24 cellular contexts compared by ENCODE assay signal in genomic region chr4:8128096-8128856, GRCh38. TPM values are rescaled to one million over a fixed set of nuclear protein-coding genes. Genes with fewer than 3 reads are reported as not detected.
DNase-seq lines count a peak whose midpoint lies in the region; ATAC-seq, FAIRE-seq and TF ChIP-seq lines count a peak whose summit lies in the region.
"Had no signal": no experiment of that assay in that cellular context is flagged by ENCODE, and none has a peak within 500 bp of the region (broad histone marks: within the 10 kb centered on the region; RNA-seq: fewer than 3 reads in every experiment).

No MANE protein-coding gene starts in this region.

- FAIRE-seq in frontal cortex (lab: Jason Lieb, UNC) = no peak
- FAIRE-seq: D721Med had no signal

- H3K36me3 ChIP-seq in iPS-20b (ENCODE audit: insufficient read depth, low read depth, low read length) (no peaks in the 10 kb centered on the region), skeletal muscle tissue (ENCODE audit: control insufficient read depth in 3 of 3, insufficient read depth in 3 of 3, low read length in 3 of 3) (peaks cover 8 to 16% (median 13%) of the 10 kb centered on the region in 3 donors), breast epithelium (no peaks in the 10 kb centered on the region), MG63 (no peaks in the 10 kb centered on the region)
- H3K36me3 ChIP-seq: gastroesophageal sphincter, thoracic aorta had no signal

- intact Hi-C loops in Right ventricle myocardium inferior (cut with DNase I) (no loop called here), cardiac septum (cut with DNase I) (no loop called here), breast epithelium (cut with DNase I; ENCODE audit: low total_unique reads) (no loop called here)

- H3K4me3 ChIP-seq in iPS-20b (ENCODE audit: low read length) (no peak overlapping the region), skeletal muscle tissue (ENCODE audit: low read length in 3 of 3) (peak overlapping the region in 2 of 3 donors; percentile 6 to 41), breast epithelium (no peak overlapping the region), MG63 (no peak overlapping the region)
- H3K4me3 ChIP-seq: gastroesophageal sphincter, thoracic aorta had no signal

- peaks cover 4% of the 10 kb centered on the region; the same call in 1 of the 2 replicates for H3K4me1 ChIP-seq in iPS-20b (ENCODE audit: insufficient read depth, low read length)
- peaks cover 47 to 77% (median 66%) of the 10 kb centered on the region in 3 donors for H3K4me1 ChIP-seq in skeletal muscle tissue (ENCODE audit: control insufficient read depth in 3 of 3, insufficient read depth in 3 of 3, low read length in 3 of 3)
- no peaks in the 10 kb centered on the region for H3K4me1 ChIP-seq in breast epithelium
- H3K4me1 ChIP-seq: gastroesophageal sphincter had no signal

- TF ChIP-seq CTCF in breast epithelium (IDR thresholded peaks at IDR 0.05) = no peak

- H3K27ac ChIP-seq in iPS-20b (ENCODE audit: low read length) (no peak overlapping the region), skeletal muscle tissue (ENCODE audit: low read depth, low read length) (peak overlapping the region; percentile 99), breast epithelium (no peak overlapping the region)
- H3K27ac ChIP-seq: gastroesophageal sphincter, thoracic aorta had no signal

- peak overlapping the region; percentile 25; the same call in 1 of the 2 replicates for H3K9ac ChIP-seq in iPS-20b (ENCODE audit: low read depth, low read length)
- peak overlapping the region; percentile 24 to 80 (median 70) for H3K9ac ChIP-seq in skeletal muscle tissue (ENCODE audit: low read depth in 1 of 3, low read length in 3 of 3)

- TF ChIP-seq POLR2A in breast epithelium (IDR thresholded peaks at IDR 0.05) = no peak

- H3K9me3 ChIP-seq in iPS-20b (ENCODE audit: insufficient read depth, low read depth, low read length) (no peaks in the 10 kb centered on the region), skeletal muscle tissue (ENCODE audit: control insufficient read depth in 3 of 3, low read length in 3 of 3) (no peaks in the 10 kb centered on the region), breast epithelium (no peaks in the 10 kb centered on the region), MG63 (no peaks in the 10 kb centered on the region)
- H3K9me3 ChIP-seq: gastroesophageal sphincter, thoracic aorta had no signal

- DNase-seq in Right ventricle myocardium inferior (ENCODE audit: missing footprints) (peak; percentile 22), cardiac septum (ENCODE audit: low spot score) (no peak), SHP77 (lab: John Stamatoyannopoulos, UW) (peak; percentile 82 to 84), breast epithelium (ENCODE audit: low spot score in 2 of 2) (no peak), frontal cortex (ENCODE audit: low spot score in 2 of 2) (no peak), MG63 (no peak)
- DNase-seq: activated CD4-positive, alpha-beta T cell treated with anti-CD3 and anti-CD28 coated beads, Interleukin-2, amount 50 U/mL, for 4 hours; activated naive CD4-positive, alpha-beta T cell; dermis blood vessel endothelial cell; erythroblast; Karpas-422; left cardiac atrium; natural killer cell; NCI-H1092 treated with DMSO at 0.1 percent for 48 hours; NCI-H2081 treated with DMSO at 0.1 percent for 48 hours; posterior cingulate gyrus; stimulated activated CD4-positive, alpha-beta T cell treated with anti-CD3 and anti-CD28 coated beads, Interleukin-2, amount 100 ng/mL, for 24 hours; stimulated activated naive CD4-positive, alpha-beta T cell; T-helper 17 cell had no signal

- no peak for ATAC-seq in Right ventricle myocardium inferior
- ATAC-seq: gastroesophageal sphincter, left cardiac atrium, natural killer cell, T-helper 17 cell had no signal

- H3K27me3 ChIP-seq in iPS-20b (ENCODE audit: insufficient read depth, low read length) = no peaks in the 10 kb centered on the region
- H3K27me3 ChIP-seq in skeletal muscle tissue (ENCODE audit: control insufficient read depth in 3 of 3, insufficient read depth in 3 of 3, low read length in 3 of 3) = no peaks in the 10 kb centered on the region
- H3K27me3 ChIP-seq in breast epithelium = no peaks in the 10 kb centered on the region
- no peaks in the 10 kb centered on the region for H3K27me3 ChIP-seq in MG63
- H3K27me3 ChIP-seq: gastroesophageal sphincter had no signal

RNA-seq across cellular contexts. Expression of gene ABLIM2, which starts 30.3 kb away (rescaled TPM):
- 24.9 TPM for total RNA-seq in Right ventricle myocardium inferior
- total RNA-seq in cardiac septum = 22.6 TPM
- 7.3 TPM for total RNA-seq in skeletal muscle tissue
- 10 to 100 TPM in 1 of 3 donors, 1 to 10 TPM in 2; 4.8 to 11.5 (median 8.2) TPM for total RNA-seq in breast epithelium
- 9.4 TPM for total RNA-seq in frontal cortex
- 1.1 and 1.2 TPM in 2 replicates for total RNA-seq in MG63 (2014; rRNA removed; shearing (Covaris generic); ENCODE audit: low replicate concordance)

Comparison
In these comparisons a context has a peak if more than half of its experiments do, and no peak if none do; other contexts are left out.
1. DNase-seq: peak in Right ventricle myocardium inferior (single experiment) and SHP77 (2 of 2); none in cardiac septum (single experiment), breast epithelium (0 of 2), frontal cortex (0 of 2) and MG63 (single experiment).
2. H3K4me3 ChIP-seq: peak in skeletal muscle tissue (2 of 3); none in iPS-20b (single experiment), breast epithelium (0 of 3) and MG63 (single experiment).